17 cellular contexts compared by ENCODE assay signal in genomic region chr2:113046465-113046864, GRCh38.
DNase-seq lines count a peak whose midpoint lies in the region; TF ChIP-seq lines count a peak whose summit lies in the region.
"Had no signal": no experiment of that assay in that cellular context is flagged by ENCODE, and none has a peak within 500 bp of the region (broad histone marks: within the 10 kb centered on the region; RNA-seq: fewer than 3 reads in every experiment).

No MANE protein-coding gene starts in this region.

- TF ChIP-seq CTCF in 22Rv1 (IDR thresholded peaks at IDR 0.05) (no peak), HEK293 (tag by site-specific recombination; IDR thresholded peaks at IDR 0.05) (no peak), VCaP (conservative IDR thresholded peaks at IDR 0.05) (no peak)

- H3K27ac ChIP-seq in 22Rv1 (peak overlapping the region; percentile 73), HEK293 (ENCODE audit: extremely low read depth, low read depth, low read length) (no peak overlapping the region), VCaP (peak overlapping the region; percentile 71)
- H3K27ac ChIP-seq: BLaER1 had no signal

- CTCF ChIA-PET in HEK293 (lab: Yijun Ruan, JAX) = no interaction called here

- no peaks in the 10 kb centered on the region for H3K9me3 ChIP-seq in HEK293 (ENCODE audit: control insufficient read depth, insufficient read depth, low read depth, low read length)
- H3K9me3 ChIP-seq: BE2C, Caco-2 had no signal

- DNase-seq in OCI-M1 (lab: John Stamatoyannopoulos, UW) = no peak
- no peak for DNase-seq in stimulated activated CD4-positive, alpha-beta T cell treated with anti-CD3 and anti-CD28 coated beads, Interleukin-1b, Interleukin-23, amount 100 ng/mL, for 48 hours
- DNase-seq in NCI-H1048 (lab: John Stamatoyannopoulos, UW) = no peak
- DNase-seq: 8988T; ACHN; BE2C; C1 segment of cervical spinal cord; Caco-2; Calu3; CD4-positive, alpha-beta T cell; CD8-positive, alpha-beta T cell; DMS79 treated with DMSO at 0.1 percent for 48 hours; GF-D8 had no signal

- POLR2A ChIA-PET in HEK293 (lab: Yijun Ruan, JAX) = no interaction called here

- H3K36me3 ChIP-seq in HEK293 (ENCODE audit: control insufficient read depth in 2 of 2, insufficient read depth in 1 of 2, low read length in 2 of 2) = no peaks in the 10 kb centered on the region
- H3K36me3 ChIP-seq: BE2C, BLaER1 had no signal

- H3K4me1 ChIP-seq in HEK293 (ENCODE audit: control insufficient read depth, insufficient read depth, low read length) = no peaks in the 10 kb centered on the region
- H3K4me1 ChIP-seq: BE2C, BLaER1, Caco-2 had no signal

- no peak overlapping the region for H3K4me3 ChIP-seq in HEK293 (ENCODE audit: low read depth, low read length)
- H3K4me3 ChIP-seq: BLaER1 had no signal

TF ChIP-seq in HEK293, 187 proteins besides CTCF, POLR2A, EP300 and RAD21:
- TF ChIP-seq WT1 (tag by site-specific recombination; IDR thresholded peaks at IDR 0.05) (peak; percentile 50), FEZF1 (tag by site-specific recombination; IDR thresholded peaks at IDR 0.05) (0 out of 2 replicates have a peak, but pooled peaks have one; percentile 18), ZNF335 (tag by site-specific recombination; conservative IDR thresholded peaks at IDR 0.05) (peak; percentile 4; the same call in 1 of the 2 replicates), ZNF639 (tag by site-specific recombination; IDR thresholded peaks at IDR 0.05) (no peak), ZNF239 (tag by site-specific recombination; IDR thresholded peaks at IDR 0.05) (no peak), ZXDB (tag by site-specific recombination; IDR thresholded peaks at IDR 0.05) (0 out of 2 replicates have a peak, but pooled peaks have one; percentile 23)
